13 cellular contexts compared by ENCODE assay signal in genomic region chr11:72823105-72823804, GRCh38. TPM values are rescaled to one million over a fixed set of nuclear protein-coding genes. Genes with fewer than 3 reads are reported as not detected.
DNase-seq lines count a peak whose midpoint lies in the region; ATAC-seq and TF ChIP-seq lines count a peak whose summit lies in the region.
"Had no signal": no experiment of that assay in that cellular context is flagged by ENCODE, and none has a peak within 500 bp of the region (broad histone marks: within the 10 kb centered on the region; RNA-seq: fewer than 3 reads in every experiment).

No MANE protein-coding gene starts in this region.

- no peaks in the 10 kb centered on the region for H3K9me3 ChIP-seq in OCI-LY1 (ENCODE audit: low read length)
- H3K9me3 ChIP-seq: transverse colon had no signal

- peaks cover 34% of the 10 kb centered on the region for H3K4me1 Mint-ChIP-seq in activated T-cell treated with anti-CD3 and anti-CD28 coated beads, Interleukin-2, amount 50 U/mL, for 24 hours (ENCODE audit: low read depth)
- peaks cover 19 to 26% of the 10 kb centered on the region in 2 donors for H3K4me1 Mint-ChIP-seq in effector memory CD8-positive, alpha-beta T cell (ENCODE audit: low read depth in 2 of 2)
- peaks cover 41 to 67% of the 10 kb centered on the region in 2 donors for H3K4me1 Mint-ChIP-seq in stimulated activated naive B cell treated with anti-CD40 and anti-IgM and Interleukin-4, amounts not matched to agents 10 μg/mL and 1 μg/mL and 100 μg/mL, for 72 hours
- peaks cover 8% of the 10 kb centered on the region for H3K4me1 Mint-ChIP-seq in endothelial cell (ENCODE audit: unreplicated experiment)

- H3K36me3 Mint-ChIP-seq in activated T-cell treated with anti-CD3 and anti-CD28 coated beads, Interleukin-2, amount 50 U/mL, for 24 hours (ENCODE audit: low read depth): peaks cover 85% of the 10 kb centered on the region
- H3K36me3 Mint-ChIP-seq in effector memory CD8-positive, alpha-beta T cell (ENCODE audit: insufficient read depth): peaks cover 69% of the 10 kb centered on the region
- H3K36me3 Mint-ChIP-seq in stimulated activated naive B cell treated with anti-CD40 and anti-IgM and Interleukin-4, amounts not matched to agents 10 μg/mL and 1 μg/mL and 100 μg/mL, for 72 hours: peaks cover 45 to 77% of the 10 kb centered on the region in 2 donors
- H3K36me3 Mint-ChIP-seq in endothelial cell (ENCODE audit: low read depth, unreplicated experiment): peaks cover 23% of the 10 kb centered on the region

- no peak for DNase-seq in activated T-cell treated with anti-CD3 and anti-CD28 coated beads, Interleukin-2, amount 50 U/mL, for 24 hours
- DNase-seq in activated T-cell treated with anti-CD3 and anti-CD28 coated beads for 4 hours (no peak), amygdala (lab: John Stamatoyannopoulos, UW) (no peak), endothelial cell (ENCODE audit: low spot score) (no peak), anterior cingulate cortex (lab: John Stamatoyannopoulos, UW) (no peak)
- DNase-seq in effector memory CD8-positive, alpha-beta T cell: no peak
- no peak for DNase-seq in stimulated activated naive B cell treated with anti-CD40 and anti-IgM and Interleukin-4, amounts not matched to agents 10 μg/mL and 1 μg/mL and 100 μg/mL, for 72 hours
- DNase-seq: DMS79, mesendoderm, NCI-H2171, transverse colon had no signal

- H3K4me1 ChIP-seq in OCI-LY1 (ENCODE audit: insufficient read depth, low read length, severe bottlenecking): peaks cover 31% of the 10 kb centered on the region

- no peaks in the 10 kb centered on the region for H3K79me2 ChIP-seq in OCI-LY1 (ENCODE audit: insufficient read depth, low read length)

- H3K27me3 ChIP-seq in OCI-LY1 (ENCODE audit: insufficient read depth, low read length): no peaks in the 10 kb centered on the region
- H3K27me3 ChIP-seq: cardiac muscle cell, transverse colon had no signal

- peaks cover 30% of the 10 kb centered on the region; the same call in 1 of the 2 replicates for H3K36me3 ChIP-seq in OCI-LY1 (ENCODE audit: insufficient read depth, low read length)
- H3K36me3 ChIP-seq: cardiac muscle cell, transverse colon had no signal

- peak overlapping the region; percentile 70 for H3K27ac ChIP-seq in OCI-LY1 (ENCODE audit: low read depth, low read length, poor library complexity, severe bottlenecking)
- H3K27ac ChIP-seq: cardiac muscle cell had no signal

- H3K4me3 Mint-ChIP-seq in activated T-cell treated with anti-CD3 and anti-CD28 coated beads, Interleukin-2, amount 50 U/mL, for 24 hours: peak overlapping the region; percentile 77
- peak overlapping the region in 1 of 2 donors; percentile 15 for H3K4me3 Mint-ChIP-seq in effector memory CD8-positive, alpha-beta T cell
- peak overlapping the region in 1 of 2 donors; percentile 39 for H3K4me3 Mint-ChIP-seq in stimulated activated naive B cell treated with anti-CD40 and anti-IgM and Interleukin-4, amounts not matched to agents 10 μg/mL and 1 μg/mL and 100 μg/mL, for 72 hours
- H3K4me3 Mint-ChIP-seq in endothelial cell (ENCODE audit: unreplicated experiment): no peak overlapping the region

- peak overlapping the region; percentile 33; the same call in 1 of the 2 replicates for H3K9ac ChIP-seq in OCI-LY1 (ENCODE audit: low read length)

- peak overlapping the region; percentile 70 for H3K4me2 ChIP-seq in OCI-LY1 (ENCODE audit: low read length)

- TF ChIP-seq CTCF in OCI-LY1 (IDR thresholded peaks at IDR 0.05; ENCODE audit: low read length): no peak
- no peak for TF ChIP-seq CTCF in endothelial cell (IDR thresholded peaks at IDR 0.05; ENCODE audit: unreplicated experiment)

- H3K9me3 Mint-ChIP-seq in activated T-cell treated with anti-CD3 and anti-CD28 coated beads, Interleukin-2, amount 50 U/mL, for 24 hours: no peaks in the 10 kb centered on the region
- no peaks in the 10 kb centered on the region for H3K9me3 Mint-ChIP-seq in effector memory CD8-positive, alpha-beta T cell
- no peaks in the 10 kb centered on the region for H3K9me3 Mint-ChIP-seq in stimulated activated naive B cell treated with anti-CD40 and anti-IgM and Interleukin-4, amounts not matched to agents 10 μg/mL and 1 μg/mL and 100 μg/mL, for 72 hours
- no peaks in the 10 kb centered on the region for H3K9me3 Mint-ChIP-seq in endothelial cell (ENCODE audit: unreplicated experiment)

- H3K27ac Mint-ChIP-seq in activated T-cell treated with anti-CD3 and anti-CD28 coated beads, Interleukin-2, amount 50 U/mL, for 24 hours: peak overlapping the region; percentile 67
- H3K27ac Mint-ChIP-seq in effector memory CD8-positive, alpha-beta T cell: peak overlapping the region; percentile 92 to 96
- H3K27ac Mint-ChIP-seq in stimulated activated naive B cell treated with anti-CD40 and anti-IgM and Interleukin-4, amounts not matched to agents 10 μg/mL and 1 μg/mL and 100 μg/mL, for 72 hours: peak overlapping the region; percentile 93
- no peak overlapping the region for H3K27ac Mint-ChIP-seq in endothelial cell (ENCODE audit: unreplicated experiment)

- no peaks in the 10 kb centered on the region for H3K27me3 Mint-ChIP-seq in activated T-cell treated with anti-CD3 and anti-CD28 coated beads, Interleukin-2, amount 50 U/mL, for 24 hours
- no peaks in the 10 kb centered on the region for H3K27me3 Mint-ChIP-seq in effector memory CD8-positive, alpha-beta T cell
- no peaks in the 10 kb centered on the region for H3K27me3 Mint-ChIP-seq in stimulated activated naive B cell treated with anti-CD40 and anti-IgM and Interleukin-4, amounts not matched to agents 10 μg/mL and 1 μg/mL and 100 μg/mL, for 72 hours
- peaks cover 21% of the 10 kb centered on the region for H3K27me3 Mint-ChIP-seq in endothelial cell (ENCODE audit: unreplicated experiment)

- peak overlapping the region; percentile 62 for H3K4me3 ChIP-seq in OCI-LY1 (ENCODE audit: low read depth, low read length, poor library complexity, severe bottlenecking)

- no peaks in the 10 kb centered on the region for H3F3A ChIP-seq in OCI-LY1 (ENCODE audit: insufficient read depth, low read length)

- H4K20me1 ChIP-seq in OCI-LY1 (ENCODE audit: insufficient read depth, low read length): no peaks in the 10 kb centered on the region

- ATAC-seq in effector memory CD8-positive, alpha-beta T cell (replicated peaks): no peak
- ATAC-seq in stimulated activated naive B cell treated with anti-CD40 and anti-IgM and Interleukin-4, amounts not matched to agents 10 μg/mL and 1 μg/mL and 100 μg/mL, for 72 hours (replicated peaks): peak in 1 of 2 donors; percentile 4

- H3K9me2 ChIP-seq in OCI-LY1 (ENCODE audit: low read depth, low read length): no peaks in the 10 kb centered on the region

- no peak overlapping the region for H2AFZ ChIP-seq in OCI-LY1 (ENCODE audit: low read length)

RNA-seq across cellular contexts. Expression of gene ATG16L2, which starts 9.0 kb away (rescaled TPM):
- total RNA-seq in endothelial cell (ENCODE audit: unreplicated experiment): 51.0 TPM

RNA-seq across cellular contexts. Expression of gene STARD10, which starts 29.4 kb away (rescaled TPM):
- total RNA-seq in endothelial cell (ENCODE audit: unreplicated experiment): 13.4 TPM
